In genomic region chr6:37620519-37620918, GRCh38 we compare ENCODE assay signal across 19 cellular contexts.
DNase-seq lines count a peak whose midpoint lies in the region; ATAC-seq and TF ChIP-seq lines count a peak whose summit lies in the region.
"Had no signal": no experiment of that assay in that cellular context is flagged by ENCODE, and none has a peak within 500 bp of the region (broad histone marks: within the 10 kb centered on the region; RNA-seq: fewer than 3 reads in every experiment).

No MANE protein-coding gene starts in this region.

- no peak overlapping the region for H3K4me2 ChIP-seq in IMR-90 (ENCODE audit: low read depth, low read length)

- H3K9ac ChIP-seq in IMR-90 (ENCODE audit: low read depth, low read length) = no peak overlapping the region

- no peak overlapping the region for H4K8ac ChIP-seq in IMR-90 (ENCODE audit: low read depth in 2 of 2, low read length in 2 of 2)

- H2AFZ ChIP-seq in IMR-90 (replicated peaks; ENCODE audit: low read length, poor library complexity) = no peak overlapping the region

- CTCF ChIA-PET in IMR-90 (lab: Yijun Ruan, JAX) = no interaction called here

- TF ChIP-seq CTCF in IMR-90 (conservative IDR thresholded peaks at IDR 0.05; ENCODE audit: low read depth, low read length) (no peak), right lobe of liver (IDR thresholded peaks at IDR 0.05) (peak in 1 of 4 donors; percentile 36), uterus (IDR thresholded peaks at IDR 0.05) (no peak)

- H3K9me1 ChIP-seq in IMR-90 (ENCODE audit: insufficient read depth, low read length) = peaks cover 4% of the 10 kb centered on the region; the same call in 1 of the 2 replicates

- no peak overlapping the region for H3K56ac ChIP-seq in IMR-90 (ENCODE audit: extremely low read depth, insufficient read depth, low read length)

- no peak overlapping the region for H2BK5ac ChIP-seq in IMR-90 (ENCODE audit: low read depth, low read length, poor library complexity, severe bottlenecking)

- no peak overlapping the region for H2AK5ac ChIP-seq in IMR-90 (ENCODE audit: low read depth, low read length)

- DNase-seq in AML-193 (lab: John Stamatoyannopoulos, UW) (peak; percentile 55 to 67), IMR-90 (no peak), RPMI7951 (ENCODE audit: low read depth) (peak; percentile 51), right lobe of liver (peak; percentile 66 to 85 (median 82)), NCI-H187 treated with DMSO at 0.1 percent for 48 hours (lab: John Stamatoyannopoulos, UW) (no peak), HUDEP-2 (lab: John Stamatoyannopoulos, UW; ENCODE audit: unreplicated experiment in 76 of 76) (no peak), uterus (no peak)
- DNase-seq: activated CD4-positive, alpha-beta T cell treated with anti-CD3 and anti-CD28 coated beads, Interleukin-2, amount 50 U/mL, for 48 hours; activated gamma-delta T cell; GOT3; mammary epithelial cell; MM.1S; NCI-H1694 treated with DMSO at 0.1 percent for 48 hours; NCI-H69; stomach had no signal

- H2BK20ac ChIP-seq in IMR-90 (ENCODE audit: low read depth, low read length) = no peak overlapping the region

- no peak overlapping the region for H4K5ac ChIP-seq in IMR-90 (ENCODE audit: low read depth, low read length)

- H4K91ac ChIP-seq in IMR-90 (ENCODE audit: insufficient read depth, low read depth, low read length) = no peak overlapping the region

- H3K14ac ChIP-seq in IMR-90 (replicated peaks; ENCODE audit: low read depth, low read length) = no peak overlapping the region

- TF ChIP-seq POLR2A in IMR-90 (IDR thresholded peaks at IDR 0.05; ENCODE audit: low read depth, low read length) (no peak), right lobe of liver (IDR thresholded peaks at IDR 0.05) (no peak), uterus (IDR thresholded peaks at IDR 0.05) (no peak)

- H3K79me1 ChIP-seq in IMR-90 (ENCODE audit: low read depth in 1 of 2, low read length in 2 of 2) = no peaks in the 10 kb centered on the region

- 90% methylated on average over 3 of the region's 3 CpGs; no CpG with 5 or more reads in 1 of the 2 experiments for WGBS in IMR-90 (ENCODE audit: extremely low coverage in 2 of 2, insufficient read length in 1 of 2), 2 experiments
- WGBS in right lobe of liver (ENCODE audit: insufficient coverage, low coverage, low lambda C conversion rate, missing lambda C conversion rate) = 8% methylated on average over 3 of the region's 3 CpGs

- no peak overlapping the region for H3K23ac ChIP-seq in IMR-90 (ENCODE audit: low read depth, low read length)

- H4K20me1 ChIP-seq in IMR-90 (ENCODE audit: insufficient read depth, low read length) = no peaks in the 10 kb centered on the region

- H3K27ac ChIP-seq in IMR-90 (ENCODE audit: insufficient read depth, low read length) (no peak overlapping the region), right lobe of liver (peak overlapping the region in 2 of 3 donors; percentile 1 to 20), uterus (no peak overlapping the region)
- H3K27ac ChIP-seq: breast epithelium, SJSA1, stomach had no signal

- H3K36me3 ChIP-seq in IMR-90 (ENCODE audit: control insufficient read depth, insufficient read depth, low read length) = no peaks in the 10 kb centered on the region
- H3K36me3 ChIP-seq in right lobe of liver = no peaks in the 10 kb centered on the region
- no peaks in the 10 kb centered on the region for H3K36me3 ChIP-seq in uterus
- H3K36me3 ChIP-seq: breast epithelium, SJSA1, stomach, tibial nerve had no signal

- ATAC-seq in IMR-90 (ENCODE audit: low read depth) (no peak), right lobe of liver (peak; percentile 89 to 94 (median 93)), GM19351 (IDR thresholded peaks at IDR 0.05; ENCODE audit: unreplicated experiment) (no peak)

- POLR2A ChIA-PET in IMR-90 (lab: Charles Lee; ENCODE audit: unreplicated experiment) = no interaction called here

- no peak overlapping the region for H3K4ac ChIP-seq in IMR-90 (ENCODE audit: low read depth, low read length)

- intact Hi-C loops in IMR-90 (cut with micrococcal nuclease) (no loop called here), right lobe of liver (cut with DNase I) (no loop called here), uterus (cut with DNase I; ENCODE audit: low total_unique reads) (no loop called here)

- BruUV-seq in IMR-90 (replicated peaks; lab: Mats Ljungman, UMichigan) = no TSS peak

- no peak overlapping the region for H2BK15ac ChIP-seq in IMR-90 (ENCODE audit: low read depth, low read length)

- H3K4me1 ChIP-seq in IMR-90 (ENCODE audit: control insufficient read depth, insufficient read depth, low read length) (peaks cover 6% of the 10 kb centered on the region), right lobe of liver (peaks cover 0 to 16% (median 3%) of the 10 kb centered on the region in 4 donors), uterus (no peaks in the 10 kb centered on the region)
- H3K4me1 ChIP-seq: breast epithelium had no signal

- in situ Hi-C loops in IMR-90 (cut with MboI; ENCODE audit: low sequenced_read_pairs) = no loop called here

- H3K18ac ChIP-seq in IMR-90 (ENCODE audit: low read depth, low read length) = no peak overlapping the region

- H3K4me3 ChIP-seq in IMR-90 (ENCODE audit: insufficient read depth, low read depth, low read length) (no peak overlapping the region), right lobe of liver (no peak overlapping the region), uterus (no peak overlapping the region)
- H3K4me3 ChIP-seq: breast epithelium, SJSA1, stomach, tibial nerve had no signal

- H3K9me3 ChIP-seq in IMR-90 (ENCODE audit: control insufficient read depth, insufficient read depth, low read length) (no peaks in the 10 kb centered on the region), right lobe of liver (no peaks in the 10 kb centered on the region), uterus (no peaks in the 10 kb centered on the region)
- H3K9me3 ChIP-seq: breast epithelium, SJSA1, stomach, tibial nerve had no signal

- no peak overlapping the region for H2BK120ac ChIP-seq in IMR-90 (ENCODE audit: low read depth, low read length)

- TF ChIP-seq RAD21 in IMR-90 (IDR thresholded peaks at IDR 0.05; ENCODE audit: low read length) = no peak

- peaks cover 42% of the 10 kb centered on the region for H3K27me3 ChIP-seq in IMR-90 (ENCODE audit: control insufficient read depth, insufficient read depth, low read length)
- no peaks in the 10 kb centered on the region for H3K27me3 ChIP-seq in right lobe of liver
- no peaks in the 10 kb centered on the region for H3K27me3 ChIP-seq in uterus
- H3K27me3 ChIP-seq: SJSA1 had no signal

- no peak overlapping the region for H2AK9ac ChIP-seq in IMR-90 (replicated peaks; ENCODE audit: low read depth, low read length, poor library complexity)

- dilution Hi-C loops in IMR-90 (cut with HindIII; ENCODE audit: low sequenced_read_pairs, unreplicated experiment) = no loop called here

TF ChIP-seq in IMR-90, 13 proteins besides CTCF, POLR2A, EP300 and RAD21:
- peak; percentile 67 for TF ChIP-seq CEBPB (IDR thresholded peaks at IDR 0.05; ENCODE audit: low read depth, low read length)
- no peak for TF ChIP-seq RCOR1 (IDR thresholded peaks at IDR 0.05; ENCODE audit: insufficient replicate concordance, low read length)

Comparison
In these comparisons a context has a peak if more than half of its experiments do, and no peak if none do; other contexts are left out.
1. DNase-seq: peak in AML-193 (2 of 2), RPMI7951 (single experiment) and right lobe of liver (3 of 3); none in IMR-90 (single experiment), NCI-H187 treated with DMSO at 0.1 percent for 48 hours (single experiment), HUDEP-2 (0 of 76) and uterus (0 of 2).
2. ATAC-seq: peak in right lobe of liver (4 of 4); none in IMR-90 (single experiment) and GM19351 (single experiment).
3. H3K27ac ChIP-seq: peak in right lobe of liver (2 of 3); none in IMR-90 (single experiment) and uterus (0 of 2).